ENCODE assay signal across 10 cellular contexts in the genomic region with DNA sequence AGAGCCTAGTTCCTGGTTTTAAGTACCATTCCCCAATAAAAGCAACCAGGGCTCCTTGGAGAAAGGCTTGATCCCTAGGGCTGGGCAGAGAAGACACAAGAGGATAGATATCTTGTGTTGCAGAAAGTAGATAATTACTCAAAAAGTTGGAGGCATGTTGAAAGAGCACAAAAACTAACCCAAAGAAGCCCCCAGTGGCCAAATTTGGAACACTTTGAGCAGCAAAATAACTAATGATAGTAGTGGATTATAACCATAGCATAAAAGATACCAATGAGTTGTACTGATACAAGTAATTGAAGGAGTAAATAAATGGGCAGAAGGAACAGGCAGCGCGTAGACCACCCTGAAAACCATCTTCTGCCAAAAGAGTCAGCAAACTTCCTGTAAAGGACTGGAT. TPM values are rescaled to one million over a fixed set of nuclear protein-coding genes. Genes with fewer than 3 reads are reported as not detected.
A peak's percentile ranks its signal among the peaks of the same experiment; 100 is the strongest.
DNase-seq lines count a peak whose midpoint lies in the region; ATAC-seq and TF ChIP-seq lines count a peak whose summit lies in the region.
"Had no signal": no experiment of that assay in that cellular context is flagged by ENCODE, and none has a peak within 500 bp of the region (broad histone marks: within the 10 kb centered on the region; RNA-seq: fewer than 3 reads in every experiment).

No MANE protein-coding gene starts in this region.

- in situ Hi-C loops in ACHN (cut with HindIII; ENCODE audit: low pct_ligation_motif_present, low pct_unique_long_range_greater_than_20kb, low sequenced_read_pairs): no loop called here

- no peaks in the 10 kb centered on the region for H3K27me3 ChIP-seq in foreskin keratinocyte
- H3K27me3 ChIP-seq: uterus had no signal

- H3K27me3 Mint-ChIP-seq in T-helper 17 cell: no peaks in the 10 kb centered on the region

- H3K27ac ChIP-seq in foreskin keratinocyte: no peak overlapping the region
- H3K27ac ChIP-seq: uterus had no signal

- no peak overlapping the region for H3K4me3 Mint-ChIP-seq in T-helper 17 cell

- peaks cover 53% of the 10 kb centered on the region for H3K4me1 Mint-ChIP-seq in T-helper 17 cell

- no peak overlapping the region for H3K27ac Mint-ChIP-seq in T-helper 17 cell

- peak; percentile 54 for TF ChIP-seq CTCF in GM12873 (IDR thresholded peaks at IDR 0.05; ENCODE audit: insufficient read depth, low read depth, low read length, missing control alignments)
- TF ChIP-seq CTCF in foreskin keratinocyte (conservative IDR thresholded peaks at IDR 0.05): peak; percentile 61

- peaks cover 2% of the 10 kb centered on the region for H3K36me3 Mint-ChIP-seq in T-helper 17 cell (ENCODE audit: low read depth)

- ATAC-seq in SK-N-SH treated with all-trans-retinoic acid at 6 μM for 48 hours (peak; percentile 68), foreskin keratinocyte (no peak), T-helper 17 cell (no peak)

- H3K4me1 ChIP-seq in foreskin keratinocyte: peaks cover 29% of the 10 kb centered on the region
- H3K4me1 ChIP-seq: uterus had no signal

- no peaks in the 10 kb centered on the region for H3K9me3 ChIP-seq in T-helper 17 cell (ENCODE audit: control insufficient read depth, low read length, poor library complexity, severe bottlenecking)
- H3K9me3 ChIP-seq: uterus had no signal

- DNase-seq in ACHN: peak; percentile 17
- DNase-seq in foreskin keratinocyte: no peak
- no peak for DNase-seq in stimulated activated CD4-positive, alpha-beta T cell treated with anti-CD3 and anti-CD28 coated beads, Interleukin-12 subunit alpha, Interleukin-12 subunit beta, amount 100 ng/mL, for 4 hours
- DNase-seq in T-helper 17 cell: no peak
- DNase-seq in NK-92 (lab: John Stamatoyannopoulos, UW; ENCODE audit: unreplicated experiment): no peak
- DNase-seq in T-helper 9 cell: no peak
- DNase-seq: HCEC 1CT, uterus had no signal

TF ChIP-seq in SK-N-SH treated with all-trans-retinoic acid at 6 μM for 48 hours, 23 proteins besides CTCF, POLR2A, EP300 and RAD21:
- TF ChIP-seq, protein P1, sequence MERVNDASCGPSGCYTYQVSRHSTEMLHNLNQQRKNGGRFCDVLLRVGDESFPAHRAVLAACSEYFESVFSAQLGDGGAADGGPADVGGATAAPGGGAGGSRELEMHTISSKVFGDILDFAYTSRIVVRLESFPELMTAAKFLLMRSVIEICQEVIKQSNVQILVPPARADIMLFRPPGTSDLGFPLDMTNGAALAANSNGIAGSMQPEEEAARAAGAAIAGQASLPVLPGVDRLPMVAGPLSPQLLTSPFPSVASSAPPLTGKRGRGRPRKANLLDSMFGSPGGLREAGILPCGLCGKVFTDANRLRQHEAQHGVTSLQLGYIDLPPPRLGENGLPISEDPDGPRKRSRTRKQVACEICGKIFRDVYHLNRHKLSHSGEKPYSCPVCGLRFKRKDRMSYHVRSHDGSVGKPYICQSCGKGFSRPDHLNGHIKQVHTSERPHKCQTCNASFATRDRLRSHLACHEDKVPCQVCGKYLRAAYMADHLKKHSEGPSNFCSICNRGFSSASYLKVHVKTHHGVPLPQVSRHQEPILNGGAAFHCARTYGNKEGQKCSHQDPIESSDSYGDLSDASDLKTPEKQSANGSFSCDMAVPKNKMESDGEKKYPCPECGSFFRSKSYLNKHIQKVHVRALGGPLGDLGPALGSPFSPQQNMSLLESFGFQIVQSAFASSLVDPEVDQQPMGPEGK (CRISPR knock-in tag; IDR thresholded peaks at IDR 0.05; ENCODE audit: borderline replicate concordance): no peak
- TF ChIP-seq TCF4 (CRISPR knock-in tag; IDR thresholded peaks at IDR 0.05; ENCODE audit: borderline replicate concordance) (no peak), ZC3H10 (CRISPR knock-in tag; IDR thresholded peaks at IDR 0.05) (no peak), ZNF565 (CRISPR knock-in tag; conservative IDR thresholded peaks at IDR 0.05; ENCODE audit: low read depth) (no peak), CSDC2 (CRISPR knock-in tag; IDR thresholded peaks at IDR 0.05) (no peak), RARB (CRISPR knock-in tag; IDR thresholded peaks at IDR 0.05) (no peak), SNAI2 (CRISPR knock-in tag; IDR thresholded peaks at IDR 0.05) (no peak), ZFP30 (CRISPR knock-in tag; IDR thresholded peaks at IDR 0.05) (no peak), ESRRG (CRISPR knock-in tag; IDR thresholded peaks at IDR 0.05) (no peak), ZNF70 (CRISPR knock-in tag; IDR thresholded peaks at IDR 0.05) (no peak), BACH2 (CRISPR knock-in tag; IDR thresholded peaks at IDR 0.05; ENCODE audit: borderline replicate concordance) (no peak), ZFP3 (CRISPR knock-in tag; IDR thresholded peaks at IDR 0.05) (no peak), OSR1 (CRISPR knock-in tag; IDR thresholded peaks at IDR 0.05) (no peak), ARNTL (CRISPR knock-in tag; IDR thresholded peaks at IDR 0.05; ENCODE audit: borderline replicate concordance, low read depth) (no peak)
- TF ChIP-seq, protein P2, sequence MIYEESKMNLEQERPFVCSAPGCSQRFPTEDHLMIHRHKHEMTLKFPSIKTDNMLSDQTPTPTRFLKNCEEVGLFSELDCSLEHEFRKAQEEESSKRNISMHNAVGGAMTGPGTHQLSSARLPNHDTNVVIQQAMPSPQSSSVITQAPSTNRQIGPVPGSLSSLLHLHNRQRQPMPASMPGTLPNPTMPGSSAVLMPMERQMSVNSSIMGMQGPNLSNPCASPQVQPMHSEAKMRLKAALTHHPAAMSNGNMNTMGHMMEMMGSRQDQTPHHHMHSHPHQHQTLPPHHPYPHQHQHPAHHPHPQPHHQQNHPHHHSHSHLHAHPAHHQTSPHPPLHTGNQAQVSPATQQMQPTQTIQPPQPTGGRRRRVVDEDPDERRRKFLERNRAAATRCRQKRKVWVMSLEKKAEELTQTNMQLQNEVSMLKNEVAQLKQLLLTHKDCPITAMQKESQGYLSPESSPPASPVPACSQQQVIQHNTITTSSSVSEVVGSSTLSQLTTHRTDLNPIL (CRISPR knock-in tag; IDR thresholded peaks at IDR 0.05; ENCODE audit: low read depth): no peak
- TF ChIP-seq, protein P3, sequence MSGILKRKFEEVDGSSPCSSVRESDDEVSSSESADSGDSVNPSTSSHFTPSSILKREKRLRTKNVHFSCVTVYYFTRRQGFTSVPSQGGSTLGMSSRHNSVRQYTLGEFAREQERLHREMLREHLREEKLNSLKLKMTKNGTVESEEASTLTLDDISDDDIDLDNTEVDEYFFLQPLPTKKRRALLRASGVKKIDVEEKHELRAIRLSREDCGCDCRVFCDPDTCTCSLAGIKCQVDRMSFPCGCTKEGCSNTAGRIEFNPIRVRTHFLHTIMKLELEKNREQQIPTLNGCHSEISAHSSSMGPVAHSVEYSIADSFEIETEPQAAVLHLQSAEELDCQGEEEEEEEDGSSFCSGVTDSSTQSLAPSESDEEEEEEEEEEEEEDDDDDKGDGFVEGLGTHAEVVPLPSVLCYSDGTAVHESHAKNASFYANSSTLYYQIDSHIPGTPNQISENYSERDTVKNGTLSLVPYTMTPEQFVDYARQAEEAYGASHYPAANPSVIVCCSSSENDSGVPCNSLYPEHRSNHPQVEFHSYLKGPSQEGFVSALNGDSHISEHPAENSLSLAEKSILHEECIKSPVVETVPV (CRISPR knock-in tag; IDR thresholded peaks at IDR 0.05): no peak

RNA-seq across cellular contexts. Expression of a gene that starts 12.0 kb away (rescaled TPM):
- total RNA-seq in foreskin keratinocyte (63.3 and 66.8 TPM in 2 replicates), T-helper 17 cell (10 to 100 TPM; 36.5 to 36.9 TPM)
- 71.8 and 78.1 TPM in 2 replicates for polyA plus RNA-seq in foreskin keratinocyte

RNA-seq across cellular contexts. Expression of a gene that starts 12.1 kb away (rescaled TPM):
- 80.5 and 84.2 TPM in 2 replicates for total RNA-seq in foreskin keratinocyte
- 63.5 and 73.5 TPM in 2 replicates for polyA plus RNA-seq in foreskin keratinocyte
- total RNA-seq in T-helper 17 cell: 10 to 100 TPM; 43.5 to 51.4 TPM

RNA-seq across cellular contexts. Expression of a gene that starts 38.0 kb away (rescaled TPM):
- total RNA-seq in foreskin keratinocyte (not detected in 2 replicates), T-helper 17 cell (under 1 TPM in 1 of 2 donors, not detected in 1; 0.99 TPM)
- polyA plus RNA-seq in foreskin keratinocyte: not detected in 2 replicates
